Comparison of ENCODE assay signal across 29 cellular contexts in the genomic region with DNA sequence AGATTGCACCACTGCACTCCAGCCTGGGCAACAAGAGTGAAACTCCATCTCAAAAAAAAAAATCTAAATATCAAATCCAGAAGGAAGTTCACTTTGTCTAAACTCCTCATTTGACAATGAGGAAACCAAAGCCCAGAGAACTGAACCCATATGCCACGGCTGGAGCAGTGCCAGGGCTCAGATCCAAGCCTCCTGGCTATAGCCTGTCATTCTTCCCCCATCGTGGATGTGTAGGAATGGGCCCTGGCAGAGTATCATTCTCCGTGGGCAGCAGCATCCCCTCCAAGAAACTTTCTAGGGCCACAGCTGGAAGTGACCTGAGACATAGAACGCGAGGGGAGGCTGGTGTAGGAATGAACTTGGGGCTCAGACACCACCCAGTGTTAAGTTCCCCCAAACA. TPM values are rescaled to one million over a fixed set of nuclear protein-coding genes. Genes with fewer than 3 reads are reported as not detected.
A peak's percentile ranks its signal among the peaks of the same experiment; 100 is the strongest.
DNase-seq lines count a peak whose midpoint lies in the region; ATAC-seq and TF ChIP-seq lines count a peak whose summit lies in the region.
"Had no signal": no experiment of that assay in that cellular context is flagged by ENCODE, and none has a peak within 500 bp of the region (broad histone marks: within the 10 kb centered on the region; RNA-seq: fewer than 3 reads in every experiment).

No MANE protein-coding gene starts in this region.

- H3K4me3 Mint-ChIP-seq in type B pancreatic cell = no peak overlapping the region
- H3K4me3 Mint-ChIP-seq: activated CD4-positive, alpha-beta T cell treated with anti-CD3 and anti-CD28 coated beads, Interleukin-2, amount 10 ng/mL, durations not matched to agents 24 days and 14 days; activated T-cell treated with anti-CD3 and anti-CD28 coated beads, Interleukin-2, amount 50 U/mL, for 24 hours; CD4-positive, CD25-positive, alpha-beta regulatory T cell; nephron progenitor cell had no signal

- TF ChIP-seq CTCF in type B pancreatic cell (conservative IDR thresholded peaks at IDR 0.05) = no peak

- intact Hi-C loops in Right ventricle myocardium inferior (cut with DNase I) = no loop called here

- DNase-seq in EH (ENCODE audit: low read depth) = peak; percentile 45
- peak; percentile 73 for DNase-seq in NCI-H2171 treated with DMSO at 0.1 percent for 48 hours (lab: John Stamatoyannopoulos, UW)
- DNase-seq in dedifferentiated amniotic fluid mesenchymal stem cell (ENCODE audit: extremely low spot score) = peak; percentile 20
- peak; percentile 52 for DNase-seq in type B pancreatic cell (ENCODE audit: extremely low spot score, unreplicated experiment)
- DNase-seq in activated naive CD4-positive, alpha-beta T cell treated with Interleukin-2 at 50 U/mL for 16 hours = no peak
- DNase-seq in iPS-NIHi7 (ENCODE audit: extremely low spot score) = no peak
- DNase-seq in Right ventricle myocardium inferior (ENCODE audit: missing footprints) = no peak
- DNase-seq: activated CD4-positive, alpha-beta T cell treated with anti-CD3 and anti-CD28 coated beads, Interleukin-2, amount 10 ng/mL, durations not matched to agents 24 days and 14 days; activated gamma-delta T cell; activated T-cell treated with anti-CD3 and anti-CD28 coated beads, Interleukin-2, amount 50 U/mL, for 24 hours; CD4-positive, CD25-positive, alpha-beta regulatory T cell; cerebellar nuclear complex; kidney glomerular epithelial cell; lower lobe of right lung; NCI-H1092; NCI-H1930; nephron progenitor cell; PC-9; SHP77; stimulated activated CD4-positive, alpha-beta T cell treated with anti-CD3 and anti-CD28 coated beads, Interleukin-2, amount 100 ng/mL, for 24 hours; SW 1271; T1000; trophoblast cell; WERI-Rb-1 had no signal

- H3K27ac Mint-ChIP-seq in type B pancreatic cell = no peak overlapping the region
- H3K27ac Mint-ChIP-seq: activated CD4-positive, alpha-beta T cell treated with anti-CD3 and anti-CD28 coated beads, Interleukin-2, amount 10 ng/mL, durations not matched to agents 24 days and 14 days; activated T-cell treated with anti-CD3 and anti-CD28 coated beads, Interleukin-2, amount 50 U/mL, for 24 hours; CD4-positive, CD25-positive, alpha-beta regulatory T cell; nephron progenitor cell had no signal

- H3K27me3 Mint-ChIP-seq in type B pancreatic cell = no peaks in the 10 kb centered on the region

- peaks cover 18% of the 10 kb centered on the region for H3K4me1 Mint-ChIP-seq in type B pancreatic cell (ENCODE audit: unreplicated experiment)
- H3K4me1 Mint-ChIP-seq: activated CD4-positive, alpha-beta T cell treated with anti-CD3 and anti-CD28 coated beads, Interleukin-2, amount 10 ng/mL, durations not matched to agents 24 days and 14 days; CD4-positive, CD25-positive, alpha-beta regulatory T cell; nephron progenitor cell had no signal

- H3K36me3 Mint-ChIP-seq in type B pancreatic cell = no peaks in the 10 kb centered on the region
- H3K36me3 Mint-ChIP-seq: CD4-positive, CD25-positive, alpha-beta regulatory T cell had no signal

- H3K9me3 Mint-ChIP-seq in type B pancreatic cell = no peaks in the 10 kb centered on the region
- H3K9me3 Mint-ChIP-seq: activated CD4-positive, alpha-beta T cell treated with anti-CD3 and anti-CD28 coated beads, Interleukin-2, amount 10 ng/mL, durations not matched to agents 24 days and 14 days; activated T-cell treated with anti-CD3 and anti-CD28 coated beads, Interleukin-2, amount 50 U/mL, for 24 hours; CD4-positive, CD25-positive, alpha-beta regulatory T cell; nephron progenitor cell had no signal

- ATAC-seq in Right ventricle myocardium inferior = no peak
- ATAC-seq: lower lobe of right lung had no signal

RNA-seq across cellular contexts. Expression of a gene that starts 47.2 kb away (rescaled TPM):
- total RNA-seq in type B pancreatic cell (ENCODE audit: low replicate concordance) (0.72 and 1.1 TPM in 2 replicates), Right ventricle myocardium inferior (0.27 TPM)
- total RNA-seq: activated CD4-positive, alpha-beta T cell treated with anti-CD3 and anti-CD28 coated beads, Interleukin-2, amount 10 ng/mL, durations not matched to agents 24 days and 14 days; activated CD8-positive, alpha-beta memory T cell treated with anti-CD3 and anti-CD28 coated beads for 36 hours; CD4-positive, CD25-positive, alpha-beta regulatory T cell; fibroblast of villous mesenchyme; LHCN-M2; PC-9; right atrium auricular region; smooth muscle cell had no signal

Comparison
In these comparisons a context has a peak if more than half of its experiments do, and no peak if none do; other contexts are left out.
1. DNase-seq: peak in EH (single experiment), NCI-H2171 treated with DMSO at 0.1 percent for 48 hours (single experiment), dedifferentiated amniotic fluid mesenchymal stem cell (single experiment) and type B pancreatic cell (single experiment); none in activated naive CD4-positive, alpha-beta T cell treated with Interleukin-2 at 50 U/mL for 16 hours (single experiment), iPS-NIHi7 (single experiment) and Right ventricle myocardium inferior (single experiment).